Comparison of ENCODE assay signal across 8 cellular contexts in the genomic region with DNA sequence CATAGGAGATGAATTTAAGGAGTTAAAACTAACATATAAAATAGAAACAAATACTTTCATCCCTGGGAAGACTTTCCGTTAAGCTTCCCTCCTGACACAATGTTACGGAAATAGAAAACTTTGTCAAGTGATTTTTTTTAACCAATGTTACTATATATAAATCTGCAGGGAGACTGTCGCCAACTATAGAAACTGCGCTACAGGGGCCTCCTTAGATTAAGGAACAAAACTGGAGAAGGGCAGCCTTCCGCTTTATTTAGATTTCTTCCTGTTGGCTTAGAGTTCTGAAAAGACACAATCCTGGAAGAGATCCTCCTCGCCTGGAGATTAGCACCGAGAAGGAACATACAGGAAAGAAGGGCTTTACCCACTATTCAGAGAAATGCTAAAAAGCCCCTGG. TPM values are rescaled to one million over a fixed set of nuclear protein-coding genes. Genes with fewer than 3 reads are reported as not detected.
DNase-seq lines count a peak whose midpoint lies in the region; ATAC-seq, FAIRE-seq and TF ChIP-seq lines count a peak whose summit lies in the region.

No MANE protein-coding gene starts in this region.

- H3K36me3 ChIP-seq in Loucy (ENCODE audit: insufficient read depth, low read length) (no peaks in the 10 kb centered on the region), H1 (ENCODE audit: control insufficient read depth in 2 of 4, insufficient read depth in 4 of 4, low read length in 3 of 4) (no peaks in the 10 kb centered on the region; a peak in 1 of 8 replicates)

- H2BK20ac ChIP-seq in H1 (ENCODE audit: low read length), result no peak overlapping the region

- H2AK5ac ChIP-seq in H1 (ENCODE audit: low read depth, low read length), result no peak overlapping the region

- H4K91ac ChIP-seq in H1 (replicated peaks; ENCODE audit: insufficient read length, low read length), result no peak overlapping the region

- H2AFZ ChIP-seq in Loucy (ENCODE audit: low read length) (no peak overlapping the region), H1 (ENCODE audit: low read length) (no peak overlapping the region)

- POLR2A ChIA-PET in AG04450 (lab: Yijun Ruan, JAX), result interaction anchor here (0.6 to 1.0 kb wide), 2 partner anchors 20 to 89 kb away, joined by 3 read pairs; no protein-coding TSS in a partner anchor
- POLR2A ChIA-PET in H1 (lab: Charles Lee; ENCODE audit: partially characterized antibody), result interaction anchor here (0.8 to 1.1 kb wide), 2 partner anchors 9 to 133 kb away, joined by 3 read pairs; no protein-coding TSS in a partner anchor

- no peak for TF ChIP-seq RAD21 in H1 (IDR thresholded peaks at IDR 0.05 in 1 of 2, conservative IDR thresholded peaks at IDR 0.05 in 1 of 2; ENCODE audit: low read depth in 2 of 2, low read length in 2 of 2)

- H4K20me1 ChIP-seq in Loucy (ENCODE audit: insufficient read depth, low read length, poor library complexity, severe bottlenecking), result no peaks in the 10 kb centered on the region
- H4K20me1 ChIP-seq in H1 (replicated peaks in 1 of 2; ENCODE audit: control insufficient read depth in 1 of 2, insufficient read depth in 2 of 2, low read length in 2 of 2), result no peaks in the 10 kb centered on the region

- no peaks in the 10 kb centered on the region for H3F3A ChIP-seq in Loucy (ENCODE audit: low read depth)

- no peak for DNase-seq in AG04450 (ENCODE audit: low read depth, low spot score)
- no peak for DNase-seq in H1 (ENCODE audit: low read depth in 1 of 2, low spot score in 2 of 2)
- peak; percentile 51 for DNase-seq in myocyte (ENCODE audit: low read depth)
- DNase-seq in NCI-H1436 (lab: John Stamatoyannopoulos, UW), result no peak
- no peak for DNase-seq in DMS114 treated with DMSO at 0.1 percent for 48 hours (lab: John Stamatoyannopoulos, UW; ENCODE audit: unreplicated experiment)

- H2BK5ac ChIP-seq in H1 (ENCODE audit: low read depth, low read length), result no peak overlapping the region

- no peak overlapping the region for H2BK12ac ChIP-seq in H1 (ENCODE audit: low read depth, low read length)

- peak overlapping the region; percentile 92 for H3K4me3 ChIP-seq in AG04450 (ENCODE audit: low read depth, low read length)
- H3K4me3 ChIP-seq in Loucy (ENCODE audit: low read length, poor library complexity, severe bottlenecking), result peak overlapping the region; percentile 93
- peak overlapping the region in 3 of 4 experiments; percentile 80 to 84 (median 83); a peak in 5 of 8 replicates for H3K4me3 ChIP-seq in H1 (ENCODE audit: extremely low read depth in 1 of 4, insufficient read depth in 2 of 4, low read depth in 3 of 4, low read length in 4 of 4)

- no peaks in the 10 kb centered on the region for H3K9me2 ChIP-seq in Loucy (replicated peaks; ENCODE audit: low read depth, low read length)

- H3K79me2 ChIP-seq in Loucy (ENCODE audit: insufficient read depth, low read length) (peaks cover 16% of the 10 kb centered on the region), H1 (ENCODE audit: control insufficient read depth in 1 of 2, insufficient read depth in 2 of 2, low read length in 2 of 2) (peaks cover 0 to 31% of the 10 kb centered on the region in 2 experiments; a peak in 2 of 4 replicates)

- no peak for TF ChIP-seq POLR2A in H1 (IDR thresholded peaks at IDR 0.05; ENCODE audit: control extremely low read depth in 1 of 2, low read depth in 2 of 2, low read length in 2 of 2)

- CTCF ChIA-PET in AG04450 (lab: Charles Lee), result interaction anchor here (0.6 to 1.5 kb wide), 2 partner anchors 30 to 280 kb away, joined by 3 to 4 read pairs; no protein-coding TSS in a partner anchor
- CTCF ChIA-PET in H1 (lab: Charles Lee; ENCODE audit: partially characterized antibody), result interaction anchor here (0.7 to 2.2 kb wide), 4 partner anchors 13 to 514 kb away, joined by 3 to 8 read pairs (median 4); no protein-coding TSS in a partner anchor

- no peak for TF ChIP-seq CTCF in AG04450 (IDR thresholded peaks at IDR 0.05; ENCODE audit: low read depth, low read length)
- TF ChIP-seq CTCF in Loucy (conservative IDR thresholded peaks at IDR 0.05; ENCODE audit: low read length), result no peak
- no peak for TF ChIP-seq CTCF in H1 (IDR thresholded peaks at IDR 0.05; ENCODE audit: control extremely low read depth in 1 of 3, insufficient read depth in 1 of 3, low read depth in 1 of 3, low read length in 3 of 3)

- FAIRE-seq in H1 (lab: Jason Lieb, UNC), result no peak

- no peak overlapping the region for H3K4ac ChIP-seq in H1 (replicated peaks; ENCODE audit: insufficient read length, low read depth, low read length)

- no peak for ATAC-seq in GM21528 (IDR thresholded peaks at IDR 0.05; ENCODE audit: low FRiP score, unreplicated experiment)
- ATAC-seq in HG02981 (IDR thresholded peaks at IDR 0.05; ENCODE audit: unreplicated experiment), result no peak

- TF ChIP-seq EP300 in H1 (IDR thresholded peaks at IDR 0.05; ENCODE audit: borderline replicate concordance in 1 of 2, low read depth in 2 of 2, low read length in 2 of 2), result no peak

- peaks cover 10% of the 10 kb centered on the region; the same call in 1 of the 2 replicates for H3K23me2 ChIP-seq in H1 (ENCODE audit: low read depth, low read length)

- 65% methylated on average over 7 of the region's 7 CpGs; no CpG with 5 or more reads in 1 of the 2 experiments for WGBS in H1 (ENCODE audit: extremely low coverage in 1 of 2, insufficient coverage in 1 of 2, insufficient read length in 1 of 2, insufficient replicate concordance in 2 of 2, low coverage in 1 of 2, low lambda C conversion rate in 2 of 2, missing lambda C conversion rate in 1 of 2), 2 experiments

- no peak overlapping the region for H2BK120ac ChIP-seq in H1 (replicated peaks; ENCODE audit: low read depth, low read length)

- H3K4me2 ChIP-seq in Loucy (ENCODE audit: low read depth, low read length, poor library complexity, severe bottlenecking) (peak overlapping the region; percentile 98), H1 (ENCODE audit: insufficient read depth in 1 of 2, low read depth in 2 of 2, low read length in 2 of 2) (peak overlapping the region; percentile 75 to 86)

- H3K9me3 ChIP-seq in AG04450 (ENCODE audit: control insufficient read depth, insufficient read depth, low read length), result no peaks in the 10 kb centered on the region
- no peaks in the 10 kb centered on the region for H3K9me3 ChIP-seq in Loucy (ENCODE audit: insufficient read depth, low read depth, low read length)
- no peaks in the 10 kb centered on the region for H3K9me3 ChIP-seq in H1 (ENCODE audit: insufficient read depth in 2 of 2, low read depth in 1 of 2, low read length in 1 of 2)

- no peak overlapping the region for H3K56ac ChIP-seq in H1 (replicated peaks; ENCODE audit: insufficient read length, low read depth, low read length)

- peak overlapping the region; percentile 87 for H3K27ac ChIP-seq in AG04450 (ENCODE audit: low read depth, low read length)
- H3K27ac ChIP-seq in H1 (ENCODE audit: low read depth, low read length), result no peak overlapping the region

- H4K8ac ChIP-seq in H1 (ENCODE audit: extremely low read depth, insufficient read depth, low read length), result no peak overlapping the region

- no peak overlapping the region for H3K14ac ChIP-seq in H1 (ENCODE audit: insufficient read length)

- no peak overlapping the region for H3K23ac ChIP-seq in H1 (ENCODE audit: insufficient read length)

- no peak overlapping the region for H4K5ac ChIP-seq in H1 (ENCODE audit: insufficient read length, low read depth, low read length)

- H3K9ac ChIP-seq in Loucy (ENCODE audit: low read depth, low read length, poor library complexity, severe bottlenecking) (peak overlapping the region; percentile 84), H1 (replicated peaks in 1 of 4; ENCODE audit: extremely low read depth in 1 of 4, low read depth in 3 of 4, low read length in 3 of 4) (no peak overlapping the region)

- H3K27me3 ChIP-seq in AG04450 (ENCODE audit: control insufficient read depth, insufficient read depth, low read length) (no peaks in the 10 kb centered on the region), Loucy (ENCODE audit: insufficient read depth, low read length, poor library complexity, severe bottlenecking) (no peaks in the 10 kb centered on the region), H1 (replicated peaks in 1 of 4; ENCODE audit: control insufficient read depth in 3 of 4, extremely low read depth in 1 of 4, insufficient read depth in 3 of 4, low read length in 3 of 4) (no peaks in the 10 kb centered on the region)

- H3K79me1 ChIP-seq in H1 (ENCODE audit: low read depth, low read length), result no peaks in the 10 kb centered on the region

- H3K4me1 ChIP-seq in Loucy (ENCODE audit: insufficient read depth, low read length, poor library complexity, severe bottlenecking) (peaks cover 49% of the 10 kb centered on the region), H1 (replicated peaks in 1 of 4; ENCODE audit: control insufficient read depth in 3 of 4, insufficient read depth in 4 of 4, low read length in 3 of 4) (peaks cover 3 to 13% (median 6%) of the 10 kb centered on the region in 4 experiments; a peak in 4 of 7 replicates)

- no peak overlapping the region for H3K18ac ChIP-seq in H1 (ENCODE audit: extremely low read depth, low read length)

- no peak overlapping the region for H2BK15ac ChIP-seq in H1 (ENCODE audit: low read length)

TF ChIP-seq in H1, 55 proteins besides CTCF, POLR2A, EP300 and RAD21 (continues in another document):
- TF ChIP-seq CHD2 (IDR thresholded peaks at IDR 0.05; ENCODE audit: low read length) (no peak), ZNF274 (IDR thresholded peaks at IDR 0.05; ENCODE audit: borderline replicate concordance, extremely low read depth, low read length) (no peak), TCF12 (IDR thresholded peaks at IDR 0.05; ENCODE audit: low read depth, low read length) (no peak), TAF7 (optimal IDR thresholded peaks at IDR 0.05; ENCODE audit: borderline replicate concordance, low read depth, low read length) (no peak)
- TF ChIP-seq, protein P1, sequence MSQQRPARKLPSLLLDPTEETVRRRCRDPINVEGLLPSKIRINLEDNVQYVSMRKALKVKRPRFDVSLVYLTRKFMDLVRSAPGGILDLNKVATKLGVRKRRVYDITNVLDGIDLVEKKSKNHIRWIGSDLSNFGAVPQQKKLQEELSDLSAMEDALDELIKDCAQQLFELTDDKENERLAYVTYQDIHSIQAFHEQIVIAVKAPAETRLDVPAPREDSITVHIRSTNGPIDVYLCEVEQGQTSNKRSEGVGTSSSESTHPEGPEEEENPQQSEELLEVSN (IDR thresholded peaks at IDR 0.05), result no peak

RNA-seq across cellular contexts. Expression of gene MGST3, which starts 1.5 kb away (rescaled TPM):
- polyA plus RNA-seq in AG04450 (2011; rRNA removed) (242 and 252 TPM in 2 replicates), H1 (2011; rRNA removed) (201 and 257 TPM in 2 replicates)
- polyA minus RNA-seq in AG04450 (2011; rRNA and poly(A)+ RNA removed), result 110 and 147 TPM in 2 replicates
- total RNA-seq in H1 (2021; fragmentation: NEBNext Ultra II Directional; extraction: Animal tissue kit (Norgen Biotek cat#: 25700)), result 124 and 133 TPM in 2 replicates
- polyA plus RNA-seq in H1 (2011; cell fraction: cytosol; rRNA removed), result 134 TPM
- 177 TPM for polyA plus RNA-seq in H1 (2011; cell fraction: nucleus; rRNA removed)
- 118 to 165 TPM (median 159 TPM) in 4 replicates for polyA plus RNA-seq in H1 (2012, experiment 1 of 2)
- 285 TPM for polyA plus RNA-seq in H1 (2012, experiment 2 of 2)
- polyA plus RNA-seq in H1 (2013, experiment 1 of 2), result 439 TPM
- polyA plus RNA-seq in H1 (2013, experiment 2 of 2), result 378 TPM
- polyA minus RNA-seq in H1 (2011; rRNA and poly(A)+ RNA removed), result 48.7 and 52.1 TPM in 2 replicates
- 41.5 TPM for polyA minus RNA-seq in H1 (2011; cell fraction: cytosol; rRNA and poly(A)+ RNA removed)
- polyA minus RNA-seq in H1 (2011; cell fraction: nucleus; rRNA and poly(A)+ RNA removed), result 54.9 TPM
- total RNA-seq in myocyte, result 60.4 and 103 TPM in 2 replicates
- 186 TPM for polyA plus RNA-seq in myocyte (2012)
